8 cellular contexts compared by ENCODE assay signal in the genomic region with DNA sequence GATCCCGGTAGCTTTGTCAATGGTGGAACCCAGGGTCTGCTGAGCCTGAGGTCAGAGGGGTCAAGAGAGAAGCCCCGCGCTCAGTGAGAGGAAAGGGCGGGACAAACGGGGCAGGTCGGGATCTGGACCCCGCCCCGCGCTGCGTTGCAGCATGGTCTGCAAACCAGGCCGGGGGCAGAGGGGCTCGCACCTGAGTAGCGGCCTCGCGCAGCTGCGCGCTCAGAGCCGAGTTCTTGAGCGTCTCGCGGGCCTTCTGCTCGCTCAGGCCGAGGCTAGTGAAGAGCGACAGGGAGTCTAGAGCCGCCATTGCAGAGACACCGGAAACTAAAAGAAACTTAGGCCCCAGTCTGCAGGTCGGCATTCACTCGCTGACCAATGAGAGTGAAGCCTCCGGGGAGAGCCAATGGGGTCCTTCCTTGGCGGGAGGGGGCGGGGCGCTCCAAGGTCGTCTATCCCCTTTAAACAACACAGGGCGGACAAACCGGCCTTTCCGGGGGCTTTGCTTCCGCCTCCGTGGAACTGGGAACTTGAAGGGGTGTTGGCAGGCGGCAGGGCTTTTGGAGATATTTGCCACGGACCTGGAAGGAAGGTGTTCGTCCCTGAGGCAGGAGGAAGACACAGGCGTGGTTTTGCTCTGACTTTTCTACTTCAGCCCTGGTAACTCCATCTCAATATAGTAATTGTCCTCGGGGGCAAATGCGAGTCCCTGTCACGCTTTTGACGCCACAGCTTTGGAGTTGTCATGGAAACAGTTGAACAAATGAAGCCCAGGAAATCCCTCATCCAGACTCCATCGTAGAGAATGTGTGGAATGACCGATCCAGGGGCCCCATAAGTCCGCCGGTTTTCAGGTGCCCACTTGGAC. TPM values are rescaled to one million over a fixed set of nuclear protein-coding genes. Genes with fewer than 3 reads are reported as not detected.
A peak's percentile ranks its signal among the peaks of the same experiment; 100 is the strongest.
DNase-seq lines count a peak whose midpoint lies in the region; ATAC-seq and TF ChIP-seq lines count a peak whose summit lies in the region.

A gene (minus strand): TSS at position 331 of the 865 bp plus-strand sequence. CDS start 24 bp downstream, at position 307.

- peak within 1 kb of the TSS; percentile 98 for H3K27ac Mint-ChIP-seq in type B pancreatic cell

- H3K4me1 ChIP-seq in adrenal gland (replicated peaks in 1 of 2) (peaks cover 18 to 21% of the 10 kb centered on the region in 2 donors), heart left ventricle (peaks cover 13 to 25% (median 18%) of the 10 kb centered on the region in 12 donors)

- peaks cover 0 to 59% of the 10 kb centered on the region in 2 donors for H3K36me3 ChIP-seq in adrenal gland (replicated peaks in 1 of 2)
- peaks cover 0 to 74% (median 60%) of the 10 kb centered on the region in 9 donors for H3K36me3 ChIP-seq in heart left ventricle

- H3K9me3 ChIP-seq in adrenal gland (replicated peaks in 1 of 3) = no peaks in the 10 kb centered on the region
- no peaks in the 10 kb centered on the region for H3K9me3 ChIP-seq in heart left ventricle

- H3K27ac ChIP-seq in adrenal gland (peak within 1 kb of the TSS; percentile 39 to 86 (median 66)), heart left ventricle (peak within 1 kb of the TSS; percentile 63 to 96 (median 88))

- TF ChIP-seq POLR2A in adrenal gland (IDR thresholded peaks at IDR 0.05) (peak; percentile 16 to 77), heart left ventricle (IDR thresholded peaks at IDR 0.05) (peak; percentile 33 to 79)

- H3K4me1 Mint-ChIP-seq in type B pancreatic cell (ENCODE audit: unreplicated experiment) = peaks cover 12% of the 10 kb centered on the region

- TF ChIP-seq CTCF in GM12865 (IDR thresholded peaks at IDR 0.05; ENCODE audit: insufficient read depth, low read depth, low read length, missing control alignments) (no peak), adrenal gland (IDR thresholded peaks at IDR 0.05) (no peak), heart left ventricle (IDR thresholded peaks at IDR 0.05) (no peak), type B pancreatic cell (conservative IDR thresholded peaks at IDR 0.05) (no peak)

- intact Hi-C loops in T-helper 1 cell treated with Interleukin-12 subunit alpha and Interleukin-12 subunit beta and Interleukin-4 antibody, amounts not matched to agents 30 ng/mL and 1 ng/mL, for 36 hours (cut with micrococcal nuclease) = loop anchor here (1.0 kb wide), 9 partner anchors 10 to 836 kb away; a partner anchor contains a TSS
- intact Hi-C loops in adrenal gland (cut with DNase I) = no loop called here
- intact Hi-C loops in heart left ventricle (cut with DNase I) = loop anchor here in 1 of 10 donors (1.0 to 2.0 kb wide), 2 partner anchors 10 to 16 kb away; a partner anchor contains a TSS
- intact Hi-C loops in posterior cingulate gyrus (cut with DNase I) = no loop called here

- H3K27me3 ChIP-seq in adrenal gland = no peaks in the 10 kb centered on the region
- no peaks in the 10 kb centered on the region for H3K27me3 ChIP-seq in heart left ventricle

- peak within 1 kb of the TSS; percentile 82 for H3K4me3 ChIP-seq in GM12865 (ENCODE audit: low read depth, low read length)
- H3K4me3 ChIP-seq in adrenal gland = peak within 1 kb of the TSS; percentile 17 to 89 (median 72)
- H3K4me3 ChIP-seq in heart left ventricle = peak within 1 kb of the TSS; percentile 68 to 99 (median 88)

- peak within 1 kb of the TSS; percentile 95 for H3K4me3 Mint-ChIP-seq in type B pancreatic cell

- no peaks in the 10 kb centered on the region for H3K27me3 Mint-ChIP-seq in type B pancreatic cell

- no peaks in the 10 kb centered on the region for H3K9me3 Mint-ChIP-seq in type B pancreatic cell

- peak; percentile 94 for DNase-seq in GM12865 (ENCODE audit: low read depth)
- peak; percentile 88 for DNase-seq in NCI-H146 (lab: John Stamatoyannopoulos, UW)
- peak; percentile 91 to 97 (median 94) for DNase-seq in adrenal gland
- DNase-seq in heart left ventricle = peak; percentile 96 to 97 (median 97)
- DNase-seq in posterior cingulate gyrus = peak; percentile 87 to 99 (median 96)
- DNase-seq in type B pancreatic cell (ENCODE audit: extremely low spot score, unreplicated experiment) = peak; percentile 90

- WGBS in adrenal gland, 4 donors = 2 to 11% (median 4%) methylated on average over 11 to 50 of the region's 50 CpGs
- 1 to 2% (median 1%) methylated on average over 21 to 50 of the region's 50 CpGs for WGBS in heart left ventricle, 4 donors

- ATAC-seq in HG02763 (IDR thresholded peaks at IDR 0.05; ENCODE audit: unreplicated experiment) (peak; percentile 87), heart left ventricle (peak; percentile 97 to 99 (median 98))

- peaks cover 12% of the 10 kb centered on the region for H3K36me3 Mint-ChIP-seq in type B pancreatic cell

RNA-seq across cellular contexts. Expression of the gene that starts here (rescaled TPM):
- 207 and 215 TPM in 2 replicates for total RNA-seq in T-helper 1 cell treated with Interleukin-12 subunit alpha and Interleukin-12 subunit beta and Interleukin-4 antibody, amounts not matched to agents 30 ng/mL and 1 ng/mL, for 36 hours
- total RNA-seq in adrenal gland (100 to 1,000 TPM; 183 to 326 (median 272) TPM), heart left ventricle (100 to 1,000 TPM; 145 to 221 (median 194) TPM), type B pancreatic cell (ENCODE audit: low replicate concordance) (408 and 480 TPM in 2 replicates)
- polyA plus RNA-seq in adrenal gland (100 to 1,000 TPM; 144 to 534 (median 353) TPM), heart left ventricle (100 to 1,000 TPM; 177 to 197 TPM)

Comparison
In these comparisons a context has a peak if more than half of its experiments do, and no peak if none do; other contexts are left out.
1. Peak in every context shown above with its lines: DNase-seq, ATAC-seq, H3K4me3 ChIP-seq and H3K27ac ChIP-seq.